ENCODE assay signal across 8 cellular contexts in the genomic region with DNA sequence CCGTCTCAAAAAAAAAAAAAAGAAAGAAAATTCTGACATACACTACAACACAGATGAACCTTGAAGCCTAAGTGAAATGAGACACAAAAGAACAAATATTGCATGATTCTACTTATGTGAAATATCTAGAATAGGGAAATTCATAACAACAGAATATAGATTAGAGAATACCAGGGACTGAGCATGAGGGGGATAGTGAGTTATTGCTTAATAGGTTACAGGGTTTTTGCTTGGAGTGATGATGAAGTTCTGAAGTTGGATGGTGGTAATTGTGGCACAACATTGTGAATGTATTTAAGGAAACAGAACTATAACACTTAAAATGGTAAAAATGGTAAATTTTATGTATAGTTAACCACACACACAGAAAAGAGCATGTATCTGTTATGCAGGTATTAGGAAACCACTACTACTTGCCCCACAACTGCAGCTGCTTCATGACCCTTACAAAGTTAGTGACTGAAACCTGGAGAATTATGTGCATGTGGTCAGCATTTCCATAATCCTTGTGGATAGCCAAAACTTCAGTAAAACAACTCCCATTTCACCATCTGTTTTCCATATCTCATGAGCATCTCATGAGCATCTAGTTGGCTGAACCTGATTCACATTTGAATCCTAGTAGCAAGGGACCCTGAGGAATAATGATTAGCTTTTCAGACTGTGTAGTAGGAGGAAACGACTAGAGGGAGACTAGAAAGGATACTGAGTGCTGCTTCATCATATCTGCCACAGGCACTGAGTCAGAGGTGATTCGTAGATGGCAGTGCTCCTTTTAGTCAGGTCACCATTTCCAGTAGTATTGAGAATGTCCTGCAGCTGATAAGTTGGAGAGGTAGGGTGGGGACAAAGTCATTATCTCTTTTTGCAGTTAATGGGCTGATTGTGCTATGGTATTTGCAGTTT. TPM values are rescaled to one million over a fixed set of nuclear protein-coding genes. Genes with fewer than 3 reads are reported as not detected.
A peak's percentile ranks its signal among the peaks of the same experiment; 100 is the strongest.
DNase-seq lines count a peak whose midpoint lies in the region; ATAC-seq and TF ChIP-seq lines count a peak whose summit lies in the region.

No MANE protein-coding gene starts in this region.

- no peaks in the 10 kb centered on the region for H3K36me3 ChIP-seq in subcutaneous abdominal adipose tissue (ENCODE audit: control insufficient read depth in 5 of 5, insufficient read depth in 5 of 5, low read length in 5 of 5)
- H3K36me3 ChIP-seq in spleen = no peaks in the 10 kb centered on the region

- TF ChIP-seq POLR2A in spleen (IDR thresholded peaks at IDR 0.05) = no peak

- peaks cover 0 to 26% (median 20%) of the 10 kb centered on the region in 5 donors for H3K4me1 ChIP-seq in subcutaneous abdominal adipose tissue (ENCODE audit: control insufficient read depth in 5 of 5, insufficient read depth in 5 of 5, low read length in 5 of 5)
- peaks cover 0 to 53% (median 8%) of the 10 kb centered on the region in 6 donors for H3K4me1 ChIP-seq in spleen

- DNase-seq in 8988T (peak; percentile 28), SW480 (ENCODE audit: low spot score) (peak; percentile 14), fibroblast of villous mesenchyme (ENCODE audit: low read depth) (peak; percentile 96), activated gamma-delta T cell treated with Interleukin-2 at 50 U/mL for 16 hours (no peak), NCI-H1105 (lab: John Stamatoyannopoulos, UW) (no peak), spleen (no peak)

- intact Hi-C loops in spleen (cut with DNase I; ENCODE audit: low total_unique reads) = no loop called here

- no peak overlapping the region for H3K9ac ChIP-seq in subcutaneous abdominal adipose tissue (ENCODE audit: low read length in 5 of 5)

- peak; percentile 65 for ATAC-seq in GM21529 (IDR thresholded peaks at IDR 0.05; ENCODE audit: unreplicated experiment)

- H3K9me3 ChIP-seq in subcutaneous abdominal adipose tissue (ENCODE audit: control insufficient read depth in 5 of 5, low read length in 5 of 5) (no peaks in the 10 kb centered on the region), spleen (no peaks in the 10 kb centered on the region)

- no peak overlapping the region for H3K4me3 ChIP-seq in fibroblast of villous mesenchyme (ENCODE audit: low read depth, low read length)
- H3K4me3 ChIP-seq in subcutaneous abdominal adipose tissue (ENCODE audit: low read depth in 1 of 5, low read length in 5 of 5) = no peak overlapping the region
- no peak overlapping the region for H3K4me3 ChIP-seq in spleen

- no peak for TF ChIP-seq CTCF in fibroblast of villous mesenchyme (IDR thresholded peaks at IDR 0.05; ENCODE audit: insufficient read depth, low read depth, low read length)
- no peak for TF ChIP-seq CTCF in spleen (IDR thresholded peaks at IDR 0.05 in 8 of 11, conservative IDR thresholded peaks at IDR 0.05 in 3 of 11)

- H3K27me3 ChIP-seq in subcutaneous abdominal adipose tissue (ENCODE audit: control insufficient read depth in 5 of 5, insufficient read depth in 4 of 5, low read length in 5 of 5) = no peaks in the 10 kb centered on the region
- H3K27me3 ChIP-seq in spleen (replicated peaks in 1 of 7) = no peaks in the 10 kb centered on the region

- peak overlapping the region; percentile 16 for H3K27ac ChIP-seq in subcutaneous abdominal adipose tissue (ENCODE audit: low read depth, low read length)
- no peak overlapping the region for H3K27ac ChIP-seq in spleen

- WGBS in spleen, 5 donors = 56 to 72% (median 60%) methylated on average over 3 of the region's 3 CpGs

RNA-seq across cellular contexts. Expression of gene SAMD8, which starts 26.3 kb away (rescaled TPM):
- 18.7 and 28.5 TPM in 2 replicates for total RNA-seq in fibroblast of villous mesenchyme
- 10 to 100 TPM; 24.3 to 35.1 (median 28.3) TPM for total RNA-seq in spleen
- polyA plus RNA-seq in spleen = 1 to 10 TPM; 4.1 to 5.2 (median 4.1) TPM

Comparison
In these comparisons a context has a peak if more than half of its experiments do, and no peak if none do; other contexts are left out.
1. DNase-seq: peak in 8988T (single experiment), SW480 (single experiment) and fibroblast of villous mesenchyme (single experiment); none in activated gamma-delta T cell treated with Interleukin-2 at 50 U/mL for 16 hours (single experiment), NCI-H1105 (single experiment) and spleen (single experiment).